10 cellular contexts compared by ENCODE assay signal in the genomic region with DNA sequence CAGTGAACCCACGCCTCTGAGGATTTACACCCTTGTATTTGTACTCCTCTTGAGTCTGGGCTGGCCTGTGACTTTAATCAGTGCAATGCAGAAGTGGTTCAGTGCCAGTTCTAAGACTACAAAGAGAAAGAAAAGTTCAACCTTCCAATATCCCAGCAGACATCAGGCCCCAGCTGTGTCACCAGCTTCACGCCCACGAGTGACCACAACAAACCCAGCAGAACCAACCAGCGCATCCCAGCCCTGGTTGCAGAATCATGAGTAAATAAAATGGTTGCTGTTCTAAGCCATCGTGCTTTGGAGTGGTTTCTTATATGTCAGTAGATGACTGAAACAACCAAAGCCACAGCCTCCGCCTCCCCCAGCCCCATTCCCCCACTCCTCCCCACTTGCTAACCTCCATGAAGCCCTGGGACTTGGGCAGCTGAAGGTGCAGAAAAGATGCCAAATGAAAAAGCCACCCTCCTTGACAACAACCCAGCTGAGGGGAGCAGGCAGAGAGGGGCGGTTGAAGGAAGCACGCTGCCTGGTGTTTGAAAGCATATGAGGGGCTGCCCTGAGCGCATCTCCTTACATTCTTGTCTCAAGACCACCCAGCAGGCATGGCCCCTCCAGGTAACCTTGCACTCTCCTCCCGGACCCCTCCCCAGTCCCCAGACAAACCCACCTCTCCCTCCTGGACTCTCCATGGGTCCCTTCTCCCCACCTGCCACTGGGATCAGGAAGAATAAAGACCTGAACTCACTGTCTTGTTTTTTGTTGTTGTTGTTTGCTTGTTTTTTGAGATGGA. TPM values are rescaled to one million over a fixed set of nuclear protein-coding genes. Genes with fewer than 3 reads are reported as not detected.
DNase-seq lines count a peak whose midpoint lies in the region; ATAC-seq and TF ChIP-seq lines count a peak whose summit lies in the region.
"Had no signal": no experiment of that assay in that cellular context is flagged by ENCODE, and none has a peak within 500 bp of the region (broad histone marks: within the 10 kb centered on the region; RNA-seq: fewer than 3 reads in every experiment).

No MANE protein-coding gene starts in this region.

- H3K4me3 ChIP-seq in fibroblast of the aortic adventitia (ENCODE audit: low read depth, low read length) = no peak overlapping the region

- no peak for ATAC-seq in HG02840 (IDR thresholded peaks at IDR 0.05; ENCODE audit: low FRiP score, unreplicated experiment)
- no peak for ATAC-seq in GM21423 (IDR thresholded peaks at IDR 0.05; ENCODE audit: unreplicated experiment)
- no peak for ATAC-seq in GM19351 (IDR thresholded peaks at IDR 0.05; ENCODE audit: unreplicated experiment)

- peak; percentile 40 for DNase-seq in H4 (ENCODE audit: low spot score)
- DNase-seq in activated CD8-positive, alpha-beta memory T cell treated with anti-CD3 and anti-CD28 coated beads, Interleukin-2, amount 50 U/mL, for 4 hours = peak; percentile 64
- DNase-seq in fibroblast of the aortic adventitia (ENCODE audit: low read depth) = peak; percentile 46
- peak; percentile 65 to 77 for DNase-seq in stimulated activated CD8-positive, alpha-beta memory T cell treated with anti-CD3 and anti-CD28 coated beads, Interleukin-15, amount 100 ng/mL, for 48 hours (ENCODE audit: low read depth in 2 of 2)
- DNase-seq in erythroblast (lab: John Stamatoyannopoulos, UW) = no peak
- DNase-seq: SHP77 treated with DMSO at 0.1 percent for 48 hours had no signal

- TF ChIP-seq POLR2A in erythroblast (IDR thresholded peaks at IDR 0.05; ENCODE audit: low read length) = no peak

- TF ChIP-seq CTCF in fibroblast of the aortic adventitia (IDR thresholded peaks at IDR 0.05; ENCODE audit: insufficient read depth, low read length) = no peak

RNA-seq across cellular contexts. Expression of a gene that starts 20.9 kb away (rescaled TPM):
- 64.5 and 67.1 TPM in 2 replicates for total RNA-seq in H4 (2014; rRNA removed; shearing (Covaris generic))
- 5.6 and 24.6 TPM in 2 replicates for total RNA-seq in fibroblast of the aortic adventitia (ENCODE audit: low replicate concordance)
- total RNA-seq: mononuclear cell had no signal

RNA-seq across cellular contexts. Expression of a gene that starts 56.7 kb away (rescaled TPM):
- 19.7 and 22.9 TPM in 2 replicates for total RNA-seq in H4 (2014; rRNA removed; shearing (Covaris generic))
- 5.3 and 15.3 TPM in 2 replicates for total RNA-seq in fibroblast of the aortic adventitia (ENCODE audit: low replicate concordance)

Comparison
In these comparisons a context has a peak if more than half of its experiments do, and no peak if none do; other contexts are left out.
1. DNase-seq: peak in H4 (single experiment), activated CD8-positive, alpha-beta memory T cell treated with anti-CD3 and anti-CD28 coated beads, Interleukin-2, amount 50 U/mL, for 4 hours (single experiment), fibroblast of the aortic adventitia (single experiment) and stimulated activated CD8-positive, alpha-beta memory T cell treated with anti-CD3 and anti-CD28 coated beads, Interleukin-15, amount 100 ng/mL, for 48 hours (2 of 2); none in erythroblast (0 of 2).